ENCODE assay signal across 1 cellular context in the genomic region with DNA sequence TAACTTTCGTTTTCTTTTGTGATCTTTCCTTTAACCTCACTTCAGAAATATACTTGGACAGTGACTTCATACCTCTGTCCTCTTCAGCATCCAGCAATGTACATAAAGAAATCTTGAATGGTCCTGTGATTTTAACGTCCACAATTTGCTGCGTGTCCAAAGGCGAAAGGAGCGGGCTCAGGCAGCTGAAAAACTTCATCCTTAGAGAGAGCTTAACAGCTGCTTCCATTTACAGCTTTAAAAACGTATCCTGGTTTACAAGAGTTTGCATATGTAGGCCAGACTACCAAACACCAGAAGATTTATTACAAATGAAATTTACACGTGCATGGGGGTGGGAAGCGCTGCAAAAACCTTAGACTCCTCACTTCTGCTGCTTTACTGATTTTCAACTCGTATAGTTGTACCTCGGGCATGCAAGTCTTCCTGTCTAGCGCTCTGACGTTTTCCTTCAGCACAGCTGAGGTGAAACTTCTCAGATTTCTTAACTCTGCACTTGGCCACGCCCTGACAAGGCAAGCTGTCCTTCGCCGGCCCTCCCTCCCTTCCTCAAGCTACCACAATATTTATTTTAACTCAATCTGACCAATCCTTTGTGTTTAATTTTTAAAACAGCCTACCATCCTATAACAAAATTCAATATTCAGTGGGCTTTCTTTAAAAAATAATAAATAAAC.
TF ChIP-seq lines count a peak whose summit lies in the region.

No MANE protein-coding gene starts in this region.

TF ChIP-seq in HepG2, 621 proteins besides CTCF, POLR2A, EP300 and RAD21 (continued from another document):
- TF ChIP-seq, protein P1, sequence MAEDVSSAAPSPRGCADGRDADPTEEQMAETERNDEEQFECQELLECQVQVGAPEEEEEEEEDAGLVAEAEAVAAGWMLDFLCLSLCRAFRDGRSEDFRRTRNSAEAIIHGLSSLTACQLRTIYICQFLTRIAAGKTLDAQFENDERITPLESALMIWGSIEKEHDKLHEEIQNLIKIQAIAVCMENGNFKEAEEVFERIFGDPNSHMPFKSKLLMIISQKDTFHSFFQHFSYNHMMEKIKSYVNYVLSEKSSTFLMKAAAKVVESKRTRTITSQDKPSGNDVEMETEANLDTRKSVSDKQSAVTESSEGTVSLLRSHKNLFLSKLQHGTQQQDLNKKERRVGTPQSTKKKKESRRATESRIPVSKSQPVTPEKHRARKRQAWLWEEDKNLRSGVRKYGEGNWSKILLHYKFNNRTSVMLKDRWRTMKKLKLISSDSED (CRISPR knock-in tag; IDR thresholded peaks at IDR 0.05), result no peak
- TF ChIP-seq SUZ12 (IDR thresholded peaks at IDR 0.05; ENCODE audit: low read depth, low read length), result no peak
- no peak for TF ChIP-seq PHF8 (CRISPR knock-in tag; IDR thresholded peaks at IDR 0.05)
- no peak for TF ChIP-seq HNRNPH1 (optimal IDR thresholded peaks at IDR 0.05; ENCODE audit: low read depth, low read length)
- TF ChIP-seq YEATS2 (CRISPR knock-in tag; IDR thresholded peaks at IDR 0.05; ENCODE audit: borderline replicate concordance), result no peak
- TF ChIP-seq ZNF841 (CRISPR knock-in tag; IDR thresholded peaks at IDR 0.05; ENCODE audit: borderline replicate concordance), result no peak
- TF ChIP-seq RBFOX2 (IDR thresholded peaks at IDR 0.05; ENCODE audit: low read depth, low read length), result no peak
